ENCODE assay signal across 8 cellular contexts in genomic region chr14:22391908-22392307, GRCh38.
DNase-seq lines count a peak whose midpoint lies in the region; ATAC-seq, FAIRE-seq and TF ChIP-seq lines count a peak whose summit lies in the region.

No MANE protein-coding gene starts in this region.

- H3K9ac ChIP-seq in OCI-LY1 (ENCODE audit: low read length): peak overlapping the region; percentile 35; the same call in 1 of the 2 replicates

- TF ChIP-seq CTCF in OCI-LY1 (IDR thresholded peaks at IDR 0.05; ENCODE audit: low read length): peak; percentile 94
- peak; percentile 48 for TF ChIP-seq CTCF in lung (IDR thresholded peaks at IDR 0.05; ENCODE audit: control extremely low read depth, extremely low read depth)

- H3K27ac ChIP-seq in OCI-LY1 (ENCODE audit: low read depth, low read length, poor library complexity, severe bottlenecking) (no peak overlapping the region), lung (ENCODE audit: low read depth in 1 of 2, low read length in 1 of 2) (no peak overlapping the region)

- no peaks in the 10 kb centered on the region for H3K9me2 ChIP-seq in OCI-LY1 (ENCODE audit: low read depth, low read length)

- ATAC-seq in HG02642 (IDR thresholded peaks at IDR 0.05; ENCODE audit: poor library complexity, unreplicated experiment): peak; percentile 38
- ATAC-seq in lung (ENCODE audit: insufficient read depth, low FRiP score): peak; percentile 70
- no peak for ATAC-seq in GM18511 (IDR thresholded peaks at IDR 0.05; ENCODE audit: unreplicated experiment)
- no peak for ATAC-seq in HG02884 (IDR thresholded peaks at IDR 0.05; ENCODE audit: unreplicated experiment)

- 15 to 27% methylated on average over 6 of the region's 6 CpGs for WGBS in lung, 2 donors

- H3K4me3 ChIP-seq in OCI-LY1 (ENCODE audit: low read depth, low read length, poor library complexity, severe bottlenecking) (no peak overlapping the region), lung (no peak overlapping the region)

- H3K4me1 ChIP-seq in OCI-LY1 (ENCODE audit: insufficient read depth, low read length, severe bottlenecking): peaks cover 46% of the 10 kb centered on the region
- no peaks in the 10 kb centered on the region for H3K4me1 ChIP-seq in lung (ENCODE audit: control insufficient read depth in 2 of 2, insufficient read depth in 2 of 2, low read length in 2 of 2)

- H3K4me2 ChIP-seq in OCI-LY1 (ENCODE audit: low read length): no peak overlapping the region

- H3K36me3 ChIP-seq in OCI-LY1 (ENCODE audit: insufficient read depth, low read length): no peaks in the 10 kb centered on the region
- no peaks in the 10 kb centered on the region for H3K36me3 ChIP-seq in lung (ENCODE audit: control insufficient read depth in 2 of 2, insufficient read depth in 2 of 2, low read length in 2 of 2)

- H3K9me3 ChIP-seq in OCI-LY1 (ENCODE audit: low read length): no peaks in the 10 kb centered on the region
- peaks cover 0 to 1% of the 10 kb centered on the region in 2 donors for H3K9me3 ChIP-seq in lung (ENCODE audit: control insufficient read depth in 2 of 2, insufficient read depth in 1 of 2, low read length in 1 of 2)

- FAIRE-seq in urothelium cell line (lab: Jason Lieb, UNC): no peak

- no peak overlapping the region for H2AFZ ChIP-seq in OCI-LY1 (ENCODE audit: low read length)

- no peaks in the 10 kb centered on the region for H4K20me1 ChIP-seq in OCI-LY1 (ENCODE audit: insufficient read depth, low read length)

- H3K27me3 ChIP-seq in OCI-LY1 (ENCODE audit: insufficient read depth, low read length): no peaks in the 10 kb centered on the region
- no peaks in the 10 kb centered on the region for H3K27me3 ChIP-seq in lung (ENCODE audit: control insufficient read depth, insufficient read depth)

- no peaks in the 10 kb centered on the region for H3K79me2 ChIP-seq in OCI-LY1 (ENCODE audit: insufficient read depth, low read length)

- DNase-seq in DMS53 treated with DMSO at 0.1 percent for 48 hours (lab: John Stamatoyannopoulos, UW; ENCODE audit: unreplicated experiment) (peak; percentile 12), ecto neural progenitor cell (ENCODE audit: low spot score) (peak; percentile 65), lung (ENCODE audit: low spot score) (peak; percentile 74), urothelium cell line (ENCODE audit: low spot score) (peak; percentile 78)

- H3F3A ChIP-seq in OCI-LY1 (ENCODE audit: insufficient read depth, low read length): no peaks in the 10 kb centered on the region

Comparison
In these comparisons a context has a peak if more than half of its experiments do, and no peak if none do; other contexts are left out.
1. DNase-seq: peak in every context shown above with its lines; median percentile 78 in urothelium cell line; 74 in lung; 65 in ecto neural progenitor cell; 12 in DMS53 treated with DMSO at 0.1 percent for 48 hours.
2. ATAC-seq: peak in HG02642 (single experiment) and lung (single experiment); none in GM18511 (single experiment) and HG02884 (single experiment).